In the genomic region with DNA sequence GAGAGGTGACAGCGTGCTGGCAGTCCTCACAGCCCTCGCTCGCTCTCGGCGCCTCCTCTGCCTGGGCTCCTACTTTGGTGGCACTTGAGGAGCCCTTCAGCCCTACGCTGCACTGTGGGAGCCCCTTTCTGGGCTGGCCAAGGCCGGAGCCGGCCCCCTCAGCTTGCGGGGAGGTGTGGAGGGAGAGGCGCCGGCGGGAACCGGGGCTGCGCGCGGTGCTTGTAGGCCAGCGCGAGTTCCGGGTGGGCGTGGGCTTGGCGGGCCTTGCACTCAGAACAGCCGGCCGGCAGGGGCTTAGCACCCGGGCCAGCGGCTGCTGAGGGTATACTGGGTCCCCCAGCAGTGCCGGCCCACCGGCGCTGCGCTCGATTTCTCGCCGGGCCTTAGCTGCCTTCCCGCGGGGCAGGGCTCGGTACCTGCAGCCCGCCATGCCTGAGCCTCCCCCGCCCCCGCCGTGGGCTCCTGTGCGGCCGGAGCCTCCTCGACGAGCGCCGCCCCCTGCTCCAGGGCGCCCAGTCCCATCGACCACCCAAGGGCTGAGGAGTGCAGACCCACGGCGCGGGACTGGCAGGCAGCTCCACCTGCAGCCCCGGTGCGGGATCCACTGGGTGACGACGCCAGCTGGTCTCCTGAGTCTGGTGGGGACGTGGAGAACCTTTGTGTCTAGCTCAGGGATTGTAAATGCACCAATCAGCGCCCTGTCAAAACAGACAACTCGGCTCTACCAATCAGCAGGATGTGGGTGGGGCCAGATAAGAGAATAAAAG, we compare ENCODE assay signal across 5 cellular contexts.
A peak's percentile ranks its signal among the peaks of the same experiment; 100 is the strongest.
DNase-seq lines count a peak whose midpoint lies in the region; ATAC-seq and TF ChIP-seq lines count a peak whose summit lies in the region.
"Not testable (repeated sequence)": the region's sequence is repeated elsewhere in the genome, so short reads cannot be mapped to it uniquely, and the experiment has no call there.

No MANE protein-coding gene starts in this region.

- TF ChIP-seq CTCF in GM23338 (conservative IDR thresholded peaks at IDR 0.05; ENCODE audit: low read depth in 2 of 2); WTC11 (IDR thresholded peaks at IDR 0.05); chondrocyte (IDR thresholded peaks at IDR 0.05); spleen (IDR thresholded peaks at IDR 0.05 in 8 of 11, conservative IDR thresholded peaks at IDR 0.05 in 3 of 11): not testable (repeated sequence)

- WGBS in right cardiac atrium: 94% methylated on average over 57 of the region's 57 CpGs
- 92 to 93% (median 92%) methylated on average over 47 to 57 of the region's 57 CpGs for WGBS in spleen, 5 donors

- DNase-seq in GM23338 (ENCODE audit: low spot score) (peak; percentile 1), WTC11 (ENCODE audit: low spot score) (peak; percentile 14), chondrocyte (ENCODE audit: low spot score) (peak; percentile 79), right cardiac atrium (peak in 2 of 3 donors; percentile 33 to 42), spleen (peak; percentile 69)

- not testable (repeated sequence) for H3K36me3 ChIP-seq in GM23338 (ENCODE audit: insufficient read depth); spleen

- CTCF ChIA-PET in WTC11 (lab: Charles Lee): not testable (repeated sequence)

- H3K4me3 ChIP-seq in GM23338; right cardiac atrium (ENCODE audit: low read length); spleen: not testable (repeated sequence)

- H3K4me3 Mint-ChIP-seq in GM23338; WTC11; chondrocyte (ENCODE audit: unreplicated experiment): not testable (repeated sequence)

- not testable (repeated sequence) for H3K27me3 Mint-ChIP-seq in GM23338 (ENCODE audit: insufficient read depth, low read depth, poor library complexity); WTC11 (ENCODE audit: low read depth); chondrocyte (ENCODE audit: low read depth)

- not testable (repeated sequence) for H3K27me3 ChIP-seq in GM23338 (ENCODE audit: insufficient read depth); right cardiac atrium (ENCODE audit: control insufficient read depth, insufficient read depth); spleen (replicated peaks in 1 of 7)

- not testable (repeated sequence) for ATAC-seq in GM23338, WTC11, right cardiac atrium

- H3K9me3 Mint-ChIP-seq in GM23338; chondrocyte (ENCODE audit: low read depth): not testable (repeated sequence)
- H3K9me3 Mint-ChIP-seq in WTC11: peaks cover 29% of the 10 kb centered on the region

- not testable (repeated sequence) for H3K36me3 Mint-ChIP-seq in GM23338 (ENCODE audit: low read depth); WTC11; chondrocyte (ENCODE audit: low read depth)

- not testable (repeated sequence) for H3K79me2 ChIP-seq in GM23338 (replicated peaks; ENCODE audit: insufficient read depth)

- TF ChIP-seq POLR2A in spleen (IDR thresholded peaks at IDR 0.05): not testable (repeated sequence)

- H2AFZ ChIP-seq in GM23338: not testable (repeated sequence)

- not testable (repeated sequence) for H3K27ac Mint-ChIP-seq in GM23338; WTC11; chondrocyte (ENCODE audit: unreplicated experiment)

- H3K9me3 ChIP-seq in right cardiac atrium (ENCODE audit: control insufficient read depth, low read length): not testable (repeated sequence)
- peaks cover 0 to 13% (median 4%) of the 10 kb centered on the region in 8 donors for H3K9me3 ChIP-seq in spleen

- intact Hi-C loops in right cardiac atrium (cut with DNase I); spleen (cut with DNase I; ENCODE audit: low total_unique reads): not testable (repeated sequence)

- H4K20me1 ChIP-seq in GM23338 (replicated peaks; ENCODE audit: insufficient read depth): not testable (repeated sequence)

- POLR2A ChIA-PET in WTC11 (lab: Charles Lee): not testable (repeated sequence)

- H3K4me1 ChIP-seq in GM23338 (ENCODE audit: insufficient read depth); right cardiac atrium (ENCODE audit: control insufficient read depth, insufficient read depth, low read length); spleen: not testable (repeated sequence)

- not testable (repeated sequence) for H3K27ac ChIP-seq in GM23338 (ENCODE audit: low read depth); right cardiac atrium (ENCODE audit: low read length); spleen

- H3K9me2 ChIP-seq in GM23338 (ENCODE audit: insufficient read depth): not testable (repeated sequence)

- H3K4me1 Mint-ChIP-seq in GM23338; WTC11; chondrocyte (ENCODE audit: low read depth): not testable (repeated sequence)

- not testable (repeated sequence) for H3F3A ChIP-seq in GM23338 (replicated peaks; ENCODE audit: low read depth)

- not testable (repeated sequence) for H3K4me2 ChIP-seq in GM23338

Comparison
In these comparisons a context has a peak if more than half of its experiments do, and no peak if none do; other contexts are left out.
1. DNase-seq: peak in every context shown above with its lines; median percentile 79 in chondrocyte; 69 in spleen; 38 in right cardiac atrium; 14 in WTC11; 1 in GM23338.